In the genomic region with DNA sequence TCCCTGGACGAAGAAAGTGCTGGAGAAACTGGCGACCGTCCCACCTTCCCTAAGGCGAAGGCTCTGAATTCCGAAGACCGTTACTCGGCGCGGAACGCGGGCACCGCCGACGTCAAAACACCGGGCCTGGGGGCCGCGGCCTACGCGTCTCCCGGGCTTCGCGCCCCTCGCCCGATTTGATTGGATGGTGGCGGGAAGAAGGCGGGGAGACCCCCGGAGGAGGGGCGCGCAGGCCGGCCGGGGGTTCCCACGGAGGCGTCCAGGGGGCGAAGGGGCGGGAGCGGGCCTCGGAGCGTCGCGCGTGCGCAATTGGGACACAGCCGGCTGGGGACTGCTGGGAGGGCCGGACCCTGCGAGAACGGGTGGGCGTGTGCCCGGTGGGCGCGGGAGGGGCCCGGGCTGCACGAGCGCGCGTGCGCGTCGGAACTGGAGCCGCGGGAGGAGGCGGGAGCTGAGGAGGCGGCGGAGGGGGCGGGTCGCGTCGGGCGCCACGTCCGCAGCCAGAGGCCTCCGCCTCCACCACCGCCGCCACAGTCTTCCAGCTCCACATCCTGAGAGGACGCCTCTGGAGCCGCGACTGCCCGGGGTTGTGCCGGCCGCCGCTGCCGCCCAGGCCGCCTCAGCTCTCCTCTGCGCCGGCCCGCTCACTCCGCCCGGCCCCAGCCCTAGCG, we compare ENCODE assay signal across 1 cellular context.
A peak's percentile ranks its signal among the peaks of the same experiment; 100 is the strongest.
TF ChIP-seq lines count a peak whose summit lies in the region.

A gene (plus strand): TSS at position 531 of the 671 bp plus-strand sequence. CDS start 11,210 bp downstream, outside the sequence.

TF ChIP-seq in Ishikawa, 13 proteins besides CTCF, POLR2A, EP300 and RAD21 (continued from another document):
- TF ChIP-seq, protein P1, sequence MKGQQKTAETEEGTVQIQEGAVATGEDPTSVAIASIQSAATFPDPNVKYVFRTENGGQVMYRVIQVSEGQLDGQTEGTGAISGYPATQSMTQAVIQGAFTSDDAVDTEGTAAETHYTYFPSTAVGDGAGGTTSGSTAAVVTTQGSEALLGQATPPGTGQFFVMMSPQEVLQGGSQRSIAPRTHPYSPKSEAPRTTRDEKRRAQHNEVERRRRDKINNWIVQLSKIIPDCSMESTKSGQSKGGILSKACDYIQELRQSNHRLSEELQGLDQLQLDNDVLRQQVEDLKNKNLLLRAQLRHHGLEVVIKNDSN (IDR thresholded peaks at IDR 0.05): no peak
- TF ChIP-seq YY1 (IDR thresholded peaks at IDR 0.05; ENCODE audit: low read depth) (0 out of 2 replicates have a peak, but pooled peaks have one; percentile 25), CREB1 (IDR thresholded peaks at IDR 0.05; ENCODE audit: low read depth) (0 out of 2 replicates have a peak, but pooled peaks have one; percentile 18), EGR1 (IDR thresholded peaks at IDR 0.05) (peak; percentile 69), TEAD4 (IDR thresholded peaks at IDR 0.05) (no peak), ZBTB7A (IDR thresholded peaks at IDR 0.05; ENCODE audit: low read depth) (peak; percentile 93), FOXM1 (IDR thresholded peaks at IDR 0.05; ENCODE audit: borderline replicate concordance, low read depth) (no peak)
